ENCODE assay signal across 25 cellular contexts in genomic region chr12:111028830-111029229, GRCh38. TPM values are rescaled to one million over a fixed set of nuclear protein-coding genes. Genes with fewer than 3 reads are reported as not detected.
A peak's percentile ranks its signal among the peaks of the same experiment; 100 is the strongest.
DNase-seq lines count a peak whose midpoint lies in the region; ATAC-seq, FAIRE-seq and TF ChIP-seq lines count a peak whose summit lies in the region.
"Had no signal": no experiment of that assay in that cellular context is flagged by ENCODE, and none has a peak within 500 bp of the region (broad histone marks: within the 10 kb centered on the region; RNA-seq: fewer than 3 reads in every experiment).

No MANE protein-coding gene starts in this region.

- H3K9ac ChIP-seq in K562 (ENCODE audit: insufficient read depth in 1 of 2, low read depth in 2 of 2, low read length in 2 of 2), result no peak overlapping the region
- H3K9ac ChIP-seq: BLaER1 treated with 17β-estradiol and CSF1 and Interleukin-3, amounts not matched to agents 10 nM and 100 nM had no signal

- peaks cover 19% of the 10 kb centered on the region for H3K27me3 ChIP-seq in GM23338 (ENCODE audit: insufficient read depth)
- no peaks in the 10 kb centered on the region for H3K27me3 ChIP-seq in RWPE2 (ENCODE audit: insufficient read depth, poor library complexity, severe bottlenecking)
- H3K27me3 ChIP-seq in K562 (ENCODE audit: control insufficient read depth in 2 of 2, insufficient read depth in 2 of 2, low read length in 2 of 2), result peaks cover 2 to 15% of the 10 kb centered on the region in 2 experiments; a peak in 3 of 5 replicates

- DNase-seq in GM23338 (ENCODE audit: low spot score), result peak; percentile 46
- peak; percentile 11 for DNase-seq in RWPE2 (ENCODE audit: low spot score)
- no peak for DNase-seq in K562 (ENCODE audit: extremely low read depth in 1 of 4, low spot score in 3 of 4)
- peak; percentile 30 for DNase-seq in iPS-NIHi11 (ENCODE audit: low spot score)
- no peak for DNase-seq in SK-N-DZ (ENCODE audit: low spot score)
- DNase-seq in activated CD4-positive, CD25-positive, alpha-beta regulatory T cell (lab: John Stamatoyannopoulos, UW), result no peak
- DNase-seq: 8988T; ACHN; AML-193; BE2C; CD4-positive, alpha-beta T cell; CD8-positive, alpha-beta memory T cell; DMS 273 treated with DMSO at 0.1 percent for 48 hours; DMS79; EL; GDM1; GOT3; H7; HCEC 1CT had no signal

- H3K4me3 Mint-ChIP-seq in GM23338, result no peak overlapping the region
- H3K4me3 Mint-ChIP-seq: CD14-positive monocyte; CD4-positive, alpha-beta T cell; CD8-positive, alpha-beta memory T cell had no signal

- peaks cover 35% of the 10 kb centered on the region for H3K4me1 Mint-ChIP-seq in GM23338

- H2AFZ ChIP-seq in GM23338 (0 out of 2 replicates have a peak overlapping the region, but pooled peaks have one; percentile 69), K562 (ENCODE audit: low read depth, low read length) (no peak overlapping the region)

- H3K9me3 Mint-ChIP-seq in GM23338, result no peaks in the 10 kb centered on the region
- H3K9me3 Mint-ChIP-seq: CD4-positive, alpha-beta T cell; CD8-positive, alpha-beta memory T cell had no signal

- no peaks in the 10 kb centered on the region; the same call in 2 of the 3 replicates for H3K36me3 Mint-ChIP-seq in GM23338 (ENCODE audit: low read depth)
- H3K36me3 Mint-ChIP-seq: CD8-positive, alpha-beta memory T cell had no signal

- H3K27ac ChIP-seq in GM23338 (ENCODE audit: low read depth) (no peak overlapping the region), RWPE2 (ENCODE audit: poor library complexity, severe bottlenecking) (no peak overlapping the region), K562 (ENCODE audit: extremely low read depth, low read depth, low read length) (no peak overlapping the region)
- H3K27ac ChIP-seq: A549; BLaER1 treated with 17β-estradiol and CSF1 and Interleukin-3, amounts not matched to agents 10 nM and 100 nM had no signal

- peaks cover 14% of the 10 kb centered on the region for H3K4me1 ChIP-seq in GM23338 (ENCODE audit: insufficient read depth)
- H3K4me1 ChIP-seq in RWPE2 (ENCODE audit: insufficient read depth, poor library complexity, severe bottlenecking), result peaks cover 2% of the 10 kb centered on the region
- H3K4me1 ChIP-seq in K562 (replicated peaks in 1 of 2; ENCODE audit: control insufficient read depth in 2 of 2, insufficient read depth in 2 of 2, low read length in 2 of 2), result peaks cover 0 to 4% of the 10 kb centered on the region in 2 experiments; a peak in 1 of 5 replicates
- H3K4me1 ChIP-seq: BE2C had no signal

- H4K20me1 ChIP-seq in GM23338 (replicated peaks; ENCODE audit: insufficient read depth) (no peaks in the 10 kb centered on the region), K562 (replicated peaks; ENCODE audit: control insufficient read depth, insufficient read depth, low read length) (no peaks in the 10 kb centered on the region)

- in situ Hi-C loops in K562 (cut with MboI), result no loop called here

- no peak for TF ChIP-seq POLR2A in K562 (conservative IDR thresholded peaks at IDR 0.05)

- no peaks in the 10 kb centered on the region for H3K9me3 ChIP-seq in RWPE2 (ENCODE audit: severe bottlenecking)
- H3K9me3 ChIP-seq in K562 (replicated peaks; ENCODE audit: control insufficient read depth, insufficient read depth, low read depth, low read length), result no peaks in the 10 kb centered on the region
- H3K9me3 ChIP-seq: A549; BE2C; BLaER1 treated with 17β-estradiol and CSF1 and Interleukin-3, amounts not matched to agents 10 nM and 100 nM had no signal

- no peak overlapping the region for H3K27ac Mint-ChIP-seq in GM23338
- H3K27ac Mint-ChIP-seq: CD4-positive, alpha-beta T cell; CD8-positive, alpha-beta memory T cell had no signal

- intact Hi-C loops in K562 (cut with micrococcal nuclease), result loop anchor here (10.0 kb wide), 1 partner anchor 156 kb away; no protein-coding TSS in a partner anchor

- no TSS peak for BruUV-seq in K562 (replicated peaks; lab: Mats Ljungman, UMichigan)

- H3K27me3 Mint-ChIP-seq in GM23338 (ENCODE audit: insufficient read depth, low read depth, poor library complexity), result peaks cover 17% of the 10 kb centered on the region

- POLR2A ChIA-PET in K562 (lab: Yijun Ruan, JAX), result interaction anchor here (0.8 kb wide), 1 partner anchor 166 kb away, joined by 3 read pairs; no protein-coding TSS in a partner anchor

- no peaks in the 10 kb centered on the region for H3F3A ChIP-seq in GM23338 (replicated peaks; ENCODE audit: low read depth)

- no peak for TF ChIP-seq RAD21 in K562 (CRISPR knock-in tag; conservative IDR thresholded peaks at IDR 0.05 in 1 of 2, IDR thresholded peaks at IDR 0.05 in 1 of 2)

- no peaks in the 10 kb centered on the region for H3K36me3 ChIP-seq in GM23338 (ENCODE audit: insufficient read depth)
- no peaks in the 10 kb centered on the region for H3K36me3 ChIP-seq in RWPE2 (ENCODE audit: low read depth)
- H3K36me3 ChIP-seq in K562 (ENCODE audit: control insufficient read depth, insufficient read depth, low read length), result no peaks in the 10 kb centered on the region
- H3K36me3 ChIP-seq: BE2C; BLaER1 treated with 17β-estradiol and CSF1 and Interleukin-3, amounts not matched to agents 10 nM and 100 nM had no signal

- CTCF ChIA-PET in K562 (lab: Yijun Ruan, JAX; ENCODE audit: low intra/inter-chr PET ratio), result no interaction called here

- no peak overlapping the region for H3K4me2 ChIP-seq in GM23338
- no peak overlapping the region for H3K4me2 ChIP-seq in K562 (ENCODE audit: insufficient read depth, low read length)
- H3K4me2 ChIP-seq: A549; BLaER1 treated with 17β-estradiol and CSF1 and Interleukin-3, amounts not matched to agents 10 nM and 100 nM had no signal

- H3K79me2 ChIP-seq in GM23338 (replicated peaks; ENCODE audit: insufficient read depth) (no peaks in the 10 kb centered on the region), K562 (ENCODE audit: control insufficient read depth, insufficient read depth, low read length) (no peaks in the 10 kb centered on the region)

- no peak for FAIRE-seq in K562 (lab: Jason Lieb, UNC)
- FAIRE-seq: A549, D721Med, GM12878 had no signal

- no peaks in the 10 kb centered on the region for H3K9me1 ChIP-seq in K562 (ENCODE audit: control insufficient read depth, insufficient read depth, low read length)

- 0% methylated on average over 2 of the region's 2 CpGs for WGBS in K562 (ENCODE audit: insufficient coverage, low coverage, missing lambda C conversion rate)

- H3K9me2 ChIP-seq in GM23338 (ENCODE audit: insufficient read depth), result no peaks in the 10 kb centered on the region

- TF ChIP-seq EP300 in K562 (IDR thresholded peaks at IDR 0.05; ENCODE audit: low read length), result no peak

- ATAC-seq in GM23338 (peak; percentile 17), RWPE2 (ENCODE audit: low read depth) (no peak), K562 (no peak), GM18520 (IDR thresholded peaks at IDR 0.05; ENCODE audit: unreplicated experiment) (no peak)
- ATAC-seq: A549, GM12878 had no signal

- H3K4me3 ChIP-seq in GM23338, result no peak overlapping the region
- H3K4me3 ChIP-seq in RWPE2 (ENCODE audit: severe bottlenecking), result no peak overlapping the region
- H3K4me3 ChIP-seq in K562, result no peak overlapping the region
- H3K4me3 ChIP-seq: A549; BLaER1 treated with 17β-estradiol and CSF1 and Interleukin-3, amounts not matched to agents 10 nM and 100 nM; GM12878 had no signal

- TF ChIP-seq CTCF in GM23338 (conservative IDR thresholded peaks at IDR 0.05; ENCODE audit: low read depth in 2 of 2), result no peak
- no peak for TF ChIP-seq CTCF in RWPE2 (IDR thresholded peaks at IDR 0.05; ENCODE audit: poor library complexity, severe bottlenecking)
- no peak for TF ChIP-seq CTCF in K562 (IDR thresholded peaks at IDR 0.05 in 2 of 3, conservative IDR thresholded peaks at IDR 0.05 in 1 of 3; ENCODE audit: insufficient read depth in 2 of 3, low read depth in 1 of 3, low read length in 3 of 3)

TF ChIP-seq in GM23338, 12 proteins besides CTCF, POLR2A, EP300 and RAD21 (continues in another document):
- TF ChIP-seq JUNB (IDR thresholded peaks at IDR 0.05; ENCODE audit: unreplicated experiment), result no peak
- no peak for TF ChIP-seq NANOG (IDR thresholded peaks at IDR 0.05; ENCODE audit: borderline replicate concordance)

TF ChIP-seq in K562, 482 proteins besides CTCF, POLR2A, EP300 and RAD21:
- TF ChIP-seq HCFC1 (IDR thresholded peaks at IDR 0.05; ENCODE audit: low read depth, low read length), result peak; percentile 12; the same call in 1 of the 2 replicates
- no peak for TF ChIP-seq SNAPC5 (CRISPR knock-in tag; IDR thresholded peaks at IDR 0.05)
TF ChIP-seq in K562: peak in this region for 1.

RNA-seq across cellular contexts. Expression of gene CUX2, which starts 5.1 kb away (rescaled TPM):
- 4.4 and 4.5 TPM in 2 replicates for total RNA-seq in GM23338 (2014; rRNA removed; shearing (Covaris generic))
- 1.7 and 2.5 TPM in 2 replicates for polyA plus RNA-seq in GM23338 (2016; fragmentation: Nextera tagmentation; extraction: Ambion mirVana)
- total RNA-seq in K562 (2011; cell fraction: chromatin; rRNA removed; ENCODE audit: low replicate concordance), result not detected in 2 replicates
- not detected in 2 replicates for total RNA-seq in K562 (2011; cell fraction: nucleolus; rRNA removed)
- total RNA-seq in K562 (2011; cell fraction: nucleoplasm; rRNA removed), result not detected in 2 replicates
- total RNA-seq in K562 (2014; rRNA removed), result not detected in 2 replicates
- total RNA-seq in K562 (2014; rRNA removed; fragmentation: Illumina TruSeq; extraction: Trizol), result not detected in 2 replicates
- not detected in 2 replicates for total RNA-seq in K562 (2015; rRNA removed; fragmentation: Illumina TruSeq; extraction: Trizol)
- not detected in 2 replicates for total RNA-seq in K562 (2021)
- polyA plus RNA-seq in K562 (2011; rRNA removed), result not detected in 2 replicates
- not detected in 2 replicates for polyA plus RNA-seq in K562 (2011; cell fraction: cytosol; rRNA removed)
- polyA plus RNA-seq in K562 (2011; cell fraction: nucleus; rRNA removed), result not detected in 2 replicates
- polyA plus RNA-seq in K562 (2012), result not detected in 2 replicates
- not detected in 2 replicates for polyA plus RNA-seq in K562 (2014; fragmentation: Illumina TruSeq; extraction: Trizol)
- not detected for polyA plus RNA-seq in K562 (2014; fragmentation: Nextera tagmentation; extraction: Ambion mirVana)
- not detected in 2 replicates for polyA plus RNA-seq in K562 (2014; rRNA removed)
- polyA minus RNA-seq in K562 (2011; rRNA and poly(A)+ RNA removed), result not detected in 2 replicates
- polyA minus RNA-seq in K562 (2011; cell fraction: cytosol; rRNA and poly(A)+ RNA removed), result not detected in 2 replicates
- not detected in 2 replicates for polyA minus RNA-seq in K562 (2011; cell fraction: nucleus; rRNA and poly(A)+ RNA removed)
- 7.8 and 8.0 TPM in 2 replicates for polyA plus RNA-seq in SK-N-DZ (2014; cell fraction: cytosol; rRNA removed)
- 4.2 and 11.8 TPM in 2 replicates for polyA plus RNA-seq in SK-N-DZ (2014; cell fraction: nucleus; rRNA removed)
- total RNA-seq: CD8-positive, alpha-beta memory T cell had no signal
- polyA plus RNA-seq: CD14-positive monocyte; CD8-positive, alpha-beta memory T cell had no signal

Comparison
In these comparisons a context has a peak if more than half of its experiments do, and no peak if none do; other contexts are left out.
1. DNase-seq: peak in GM23338 (single experiment), RWPE2 (single experiment) and iPS-NIHi11 (single experiment); none in K562 (0 of 4), SK-N-DZ (single experiment) and activated CD4-positive, CD25-positive, alpha-beta regulatory T cell (0 of 4).